8 cellular contexts compared by ENCODE assay signal in genomic region chr15:64503197-64503596, GRCh38. TPM values are rescaled to one million over a fixed set of nuclear protein-coding genes. Genes with fewer than 3 reads are reported as not detected.
DNase-seq lines count a peak whose midpoint lies in the region; ATAC-seq and TF ChIP-seq lines count a peak whose summit lies in the region.

No MANE protein-coding gene starts in this region.

- peak in 1 of 2 experiments; percentile 33 for DNase-seq in HL-60 (ENCODE audit: low read depth in 1 of 2, low spot score in 1 of 2)
- no peak for DNase-seq in adrenal gland
- DNase-seq in medulla oblongata (ENCODE audit: extremely low spot score), result peak; percentile 75
- DNase-seq in NCI-H2029 treated with DMSO at 0.1 percent for 48 hours (lab: John Stamatoyannopoulos, UW), result no peak
- no peak for DNase-seq in ACHN
- no peak for DNase-seq in NCI-H1092 treated with DMSO at 0.1 percent for 48 hours (lab: John Stamatoyannopoulos, UW)

- H3K4me3 ChIP-seq in ACC112 (ENCODE audit: low read depth, low read length), result no peak overlapping the region
- no peak overlapping the region for H3K4me3 ChIP-seq in HL-60 (replicated peaks; ENCODE audit: insufficient read depth, low read length)
- H3K4me3 ChIP-seq in adrenal gland, result no peak overlapping the region

- H3K27me3 ChIP-seq in ACC112 (ENCODE audit: insufficient read depth, low read length) (no peaks in the 10 kb centered on the region), HL-60 (ENCODE audit: insufficient read depth, poor library complexity, severe bottlenecking) (no peaks in the 10 kb centered on the region), adrenal gland (no peaks in the 10 kb centered on the region)

- H2AFZ ChIP-seq in ACC112 (ENCODE audit: low read length, unreplicated experiment), result no peak overlapping the region

- peak overlapping the region; percentile 29 for H3K27ac ChIP-seq in ACC112 (ENCODE audit: low read depth, low read length)
- H3K27ac ChIP-seq in HL-60 (replicated peaks), result peak overlapping the region; percentile 46
- peak overlapping the region in 4 of 5 donors; percentile 0 to 46 (median 20) for H3K27ac ChIP-seq in adrenal gland

- no peak for ATAC-seq in GM21576 (IDR thresholded peaks at IDR 0.05; ENCODE audit: unreplicated experiment)

- peaks cover 47% of the 10 kb centered on the region for H3K79me2 ChIP-seq in ACC112 (ENCODE audit: control insufficient read depth, insufficient read depth, low read length, unreplicated experiment)

- peaks cover 18% of the 10 kb centered on the region; the same call in 1 of the 2 replicates for H3K36me3 ChIP-seq in ACC112 (ENCODE audit: insufficient read depth, low read length)
- peaks cover 0 to 11% of the 10 kb centered on the region in 2 donors for H3K36me3 ChIP-seq in adrenal gland (replicated peaks in 1 of 2)

- WGBS in adrenal gland, 4 donors, result 30 to 35% (median 32%) methylated on average over 4 of the region's 4 CpGs

- in situ Hi-C loops in ACHN (cut with HindIII; ENCODE audit: low pct_ligation_motif_present, low pct_unique_long_range_greater_than_20kb, low sequenced_read_pairs), result no loop called here

- TF ChIP-seq CTCF in HL-60 (IDR thresholded peaks at IDR 0.05; ENCODE audit: insufficient read depth, low read length) (no peak), adrenal gland (IDR thresholded peaks at IDR 0.05) (no peak)

- intact Hi-C loops in adrenal gland (cut with DNase I), result no loop called here

- TF ChIP-seq POLR2A in adrenal gland (IDR thresholded peaks at IDR 0.05), result no peak

- no peaks in the 10 kb centered on the region for H3K9me3 ChIP-seq in adrenal gland (replicated peaks in 1 of 3)

- H3K4me1 ChIP-seq in ACC112 (ENCODE audit: control insufficient read depth, insufficient read depth, low read length, unreplicated experiment) (peaks cover 14% of the 10 kb centered on the region), adrenal gland (replicated peaks in 1 of 2) (peaks cover 38 to 58% of the 10 kb centered on the region in 2 donors)

RNA-seq across cellular contexts. Expression of gene ZNF609, which starts 42.8 kb away (rescaled TPM):
- total RNA-seq in adrenal gland, result 10 to 100 TPM; 19.3 to 35.5 (median 26.9) TPM
- polyA plus RNA-seq in adrenal gland, result 10 to 100 TPM in 2 of 3 donors, 1 to 10 TPM in 1; 4.4 to 18.4 (median 14.1) TPM
